In the genomic region with DNA sequence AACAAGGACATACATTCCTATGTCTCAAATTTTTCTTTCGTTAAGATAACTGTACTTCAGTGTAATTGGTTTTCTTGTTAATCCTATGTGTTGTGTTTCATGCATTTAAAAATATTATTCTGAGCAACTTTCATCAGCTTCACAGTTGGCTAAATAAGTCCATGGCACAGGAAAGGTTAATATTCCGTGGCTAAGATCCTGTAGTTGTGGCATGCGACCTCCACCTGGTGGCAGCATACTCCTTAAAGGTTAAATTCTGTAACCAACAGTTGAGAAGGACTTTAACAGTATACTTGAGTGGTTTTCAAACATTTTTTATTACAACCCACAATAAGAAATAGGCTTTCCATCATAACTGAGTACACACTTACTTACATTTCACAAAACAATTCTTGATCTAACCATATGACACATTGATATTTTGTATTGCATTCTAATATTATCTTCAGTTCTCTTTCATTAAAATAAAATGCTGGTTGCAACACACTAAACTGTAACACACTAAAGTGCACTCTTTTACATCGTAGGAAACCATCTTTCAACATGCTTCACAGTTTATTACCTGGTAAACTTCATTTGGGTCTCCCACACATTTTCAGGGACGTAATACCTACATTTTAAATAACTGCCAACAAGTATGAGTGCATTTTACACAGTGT, we compare ENCODE assay signal across 8 cellular contexts.
DNase-seq lines count a peak whose midpoint lies in the region; ATAC-seq, FAIRE-seq and TF ChIP-seq lines count a peak whose summit lies in the region.

No MANE protein-coding gene starts in this region.

- intact Hi-C loops in breast epithelium (cut with DNase I; ENCODE audit: low total_unique reads) = no loop called here

- DNase-seq in D721Med (ENCODE audit: insufficient read length, low spot score) (no peak), LHCN-M2 (ENCODE audit: low read depth) (peak; percentile 72), RWPE1 (ENCODE audit: low spot score) (peak; percentile 53), breast epithelium (ENCODE audit: low spot score in 2 of 2) (peak; percentile 46 to 69), kidney glomerular epithelial cell (lab: John Stamatoyannopoulos, UW) (peak; percentile 76), GM19238 (ENCODE audit: insufficient read length, low spot score) (no peak)
- DNase-seq in stimulated activated CD4-positive, alpha-beta T cell treated with anti-CD3 and anti-CD28 coated beads, TNF-alpha, amount 100 ng/mL, for 48 hours (ENCODE audit: low read depth in 3 of 3) = peak in 2 of 3 donors; percentile 3 to 29

- H3K4me3 ChIP-seq in breast epithelium = no peak overlapping the region

- TF ChIP-seq POLR2A in breast epithelium (IDR thresholded peaks at IDR 0.05) = no peak

- H3K36me3 ChIP-seq in breast epithelium = no peaks in the 10 kb centered on the region

- CTCF ChIA-PET in RWPE1 (lab: Yijun Ruan, JAX) = interaction anchor here (0.6 to 1.6 kb wide), 7 partner anchors 43 to 799 kb away, joined by 3 to 6 read pairs (median 3); no protein-coding TSS in a partner anchor

- H3K27me3 ChIP-seq in breast epithelium = no peaks in the 10 kb centered on the region

- no peaks in the 10 kb centered on the region for H3K9me3 ChIP-seq in breast epithelium

- ATAC-seq in GM19455 (IDR thresholded peaks at IDR 0.05; ENCODE audit: unreplicated experiment) = peak; percentile 71

- H3K27ac ChIP-seq in RWPE1 (no peak overlapping the region), breast epithelium (peak overlapping the region in 1 of 2 donors; percentile 21)

- H3K4me1 ChIP-seq in breast epithelium = no peaks in the 10 kb centered on the region

- TF ChIP-seq CTCF in D721Med (IDR thresholded peaks at IDR 0.05; ENCODE audit: insufficient read depth, missing control alignments) (peak; percentile 88), RWPE1 (conservative IDR thresholded peaks at IDR 0.05; ENCODE audit: low read depth) (peak; percentile 96), breast epithelium (IDR thresholded peaks at IDR 0.05) (peak; percentile 63 to 83 (median 68))

- POLR2A ChIA-PET in RWPE1 (lab: Yijun Ruan, JAX; ENCODE audit: low non-redundant PET) = interaction anchor here (0.6 kb wide), 1 partner anchor 51 kb away, joined by 4 read pairs; no protein-coding TSS in a partner anchor

- no peak for FAIRE-seq in D721Med (lab: Jason Lieb, UNC)

Comparison
In these comparisons a context has a peak if more than half of its experiments do, and no peak if none do; other contexts are left out.
1. DNase-seq: peak in LHCN-M2 (single experiment), RWPE1 (single experiment), breast epithelium (2 of 2), kidney glomerular epithelial cell (single experiment) and stimulated activated CD4-positive, alpha-beta T cell treated with anti-CD3 and anti-CD28 coated beads, TNF-alpha, amount 100 ng/mL, for 48 hours (2 of 3); none in D721Med (single experiment) and GM19238 (single experiment).
2. Peak in every context shown above with its lines, with median percentiles within 50 percentile points of each other: CTCF ChIP-seq.